Comparison of ENCODE assay signal across 14 cellular contexts in genomic region chr1:25197235-25197930, GRCh38. TPM values are rescaled to one million over a fixed set of nuclear protein-coding genes. Genes with fewer than 3 reads are reported as not detected.
DNase-seq lines count a peak whose midpoint lies in the region; ATAC-seq and TF ChIP-seq lines count a peak whose summit lies in the region.
"Had no signal": no experiment of that assay in that cellular context is flagged by ENCODE, and none has a peak within 500 bp of the region (broad histone marks: within the 10 kb centered on the region; RNA-seq: fewer than 3 reads in every experiment).

No MANE protein-coding gene starts in this region.

- no peaks in the 10 kb centered on the region for H3K36me3 ChIP-seq in Caco-2 (ENCODE audit: control insufficient read depth, insufficient read depth, low read length)
- H3K36me3 ChIP-seq in WERI-Rb-1: no peaks in the 10 kb centered on the region
- H3K36me3 ChIP-seq: cardiac muscle cell, spleen had no signal

- POLR2A ChIA-PET in Caco-2 (lab: Charles Lee): no interaction called here

- intact Hi-C loops in Caco-2 (cut with micrococcal nuclease; ENCODE audit: unreplicated experiment): loop anchor here (10.0 kb wide), 1 partner anchor 163 kb away; no protein-coding TSS in a partner anchor
- intact Hi-C loops in sciatic nerve (cut with DNase I): no loop called here

- H3K36me3 Mint-ChIP-seq in Caco-2 (ENCODE audit: insufficient read depth, unreplicated experiment): no peaks in the 10 kb centered on the region
- H3K36me3 Mint-ChIP-seq in nephron progenitor cell (ENCODE audit: low read depth): no peaks in the 10 kb centered on the region

- 0 out of 2 replicates have a peak overlapping the region, but pooled peaks have one; percentile 17 for H3K27ac ChIP-seq in WERI-Rb-1
- H3K27ac ChIP-seq: cardiac muscle cell, spleen had no signal

- no peak overlapping the region for H3K4me3 Mint-ChIP-seq in Caco-2 (ENCODE audit: unreplicated experiment)
- H3K4me3 Mint-ChIP-seq in nephron progenitor cell: peak overlapping the region; percentile 11
- H3K4me3 Mint-ChIP-seq: activated naive CD4-positive, alpha-beta T cell treated with anti-CD3 and anti-CD28 coated beads for 36 hours had no signal

- CTCF ChIA-PET in Caco-2 (lab: Charles Lee): no interaction called here

- H3K9me3 ChIP-seq in Caco-2 (no peaks in the 10 kb centered on the region), WERI-Rb-1 (ENCODE audit: severe bottlenecking) (no peaks in the 10 kb centered on the region)
- H3K9me3 ChIP-seq: spleen had no signal

- BruUV-seq in Caco-2 (replicated peaks; lab: Mats Ljungman, UMichigan): no TSS peak

- H3K9me3 Mint-ChIP-seq in Caco-2 (ENCODE audit: unreplicated experiment) (no peaks in the 10 kb centered on the region), nephron progenitor cell (peaks cover 9% of the 10 kb centered on the region)
- H3K9me3 Mint-ChIP-seq: activated naive CD4-positive, alpha-beta T cell treated with anti-CD3 and anti-CD28 coated beads for 36 hours had no signal

- DNase-seq in Caco-2 (no peak), NCI-H1105 treated with DMSO at 0.1 percent for 48 hours (lab: John Stamatoyannopoulos, UW) (peak; percentile 47), WERI-Rb-1 (peak; percentile 38), nephron progenitor cell (peak; percentile 81), sciatic nerve (ENCODE audit: low spot score) (no peak)
- DNase-seq in stimulated activated CD4-positive, alpha-beta T cell treated with anti-CD3 and anti-CD28 coated beads, Interleukin-4, amount 100 ng/mL, for 1 hour: no peak
- DNase-seq: activated naive CD4-positive, alpha-beta T cell treated with anti-CD3 and anti-CD28 coated beads for 36 hours; foreskin fibroblast; NCI-H226; occipital lobe; spleen had no signal

- H3K27ac Mint-ChIP-seq in Caco-2 (ENCODE audit: unreplicated experiment) (peak overlapping the region; percentile 66), nephron progenitor cell (peak overlapping the region; percentile 89)
- H3K27ac Mint-ChIP-seq: activated naive CD4-positive, alpha-beta T cell treated with anti-CD3 and anti-CD28 coated beads for 36 hours had no signal

- ATAC-seq in HG02588 (IDR thresholded peaks at IDR 0.05; ENCODE audit: unreplicated experiment) (no peak), sciatic nerve (no peak), SK-N-SH treated with all-trans-retinoic acid at 6 μM for 48 hours (no peak)

- H3K27me3 Mint-ChIP-seq in Caco-2 (ENCODE audit: insufficient read depth, unreplicated experiment) (no peaks in the 10 kb centered on the region), nephron progenitor cell (ENCODE audit: low read depth, poor library complexity) (peaks cover 89% of the 10 kb centered on the region)

- H3K4me1 Mint-ChIP-seq in Caco-2 (ENCODE audit: low read depth, unreplicated experiment) (peaks cover 38% of the 10 kb centered on the region), nephron progenitor cell (peaks cover 65% of the 10 kb centered on the region)

- peaks cover 17% of the 10 kb centered on the region for H3K4me1 ChIP-seq in Caco-2

- H3K4me3 ChIP-seq in Caco-2 (ENCODE audit: low read depth, low read length) (no peak overlapping the region), WERI-Rb-1 (ENCODE audit: low read depth, low read length) (no peak overlapping the region)
- H3K4me3 ChIP-seq: cardiac muscle cell, spleen had no signal

- no peak for TF ChIP-seq CTCF in Caco-2 (IDR thresholded peaks at IDR 0.05; ENCODE audit: insufficient read depth in 1 of 2, low read depth in 1 of 2, low read length in 1 of 2, severe bottlenecking in 1 of 2, unreplicated experiment in 1 of 2)
- TF ChIP-seq CTCF in WERI-Rb-1 (IDR thresholded peaks at IDR 0.05; ENCODE audit: low read depth, low read length): no peak
- TF ChIP-seq CTCF in nephron progenitor cell (IDR thresholded peaks at IDR 0.05): no peak

- H3K27me3 ChIP-seq in Caco-2 (replicated peaks; ENCODE audit: control insufficient read depth, insufficient read depth, low read length) (no peaks in the 10 kb centered on the region), WERI-Rb-1 (ENCODE audit: insufficient read depth, low read depth, severe bottlenecking) (no peaks in the 10 kb centered on the region)
- H3K27me3 ChIP-seq: cardiac muscle cell had no signal

TF ChIP-seq in SK-N-SH treated with all-trans-retinoic acid at 6 μM for 48 hours, 23 proteins besides CTCF, POLR2A, EP300 and RAD21:
- no peak for TF ChIP-seq ZNF8 (CRISPR knock-in tag; IDR thresholded peaks at IDR 0.05)
- TF ChIP-seq PATZ1 (CRISPR knock-in tag; IDR thresholded peaks at IDR 0.05; ENCODE audit: borderline replicate concordance): no peak
- no peak for TF ChIP-seq TOX (CRISPR knock-in tag; IDR thresholded peaks at IDR 0.05; ENCODE audit: borderline replicate concordance)
- no peak for TF ChIP-seq GLIS3 (CRISPR knock-in tag; IDR thresholded peaks at IDR 0.05)
- TF ChIP-seq CSDC2 (CRISPR knock-in tag; IDR thresholded peaks at IDR 0.05): no peak
- no peak for TF ChIP-seq PPARA (CRISPR knock-in tag; IDR thresholded peaks at IDR 0.05; ENCODE audit: borderline replicate concordance)
- no peak for TF ChIP-seq ZNF70 (CRISPR knock-in tag; IDR thresholded peaks at IDR 0.05)
- no peak for TF ChIP-seq ZFP3 (CRISPR knock-in tag; IDR thresholded peaks at IDR 0.05)
- no peak for TF ChIP-seq CREB5 (CRISPR knock-in tag; IDR thresholded peaks at IDR 0.05; ENCODE audit: low read depth)
- TF ChIP-seq SNAI2 (CRISPR knock-in tag; IDR thresholded peaks at IDR 0.05): no peak
- no peak for TF ChIP-seq ZC3H10 (CRISPR knock-in tag; IDR thresholded peaks at IDR 0.05)
- no peak for TF ChIP-seq ZFP30 (CRISPR knock-in tag; IDR thresholded peaks at IDR 0.05)
- no peak for TF ChIP-seq ISL1 (CRISPR knock-in tag; IDR thresholded peaks at IDR 0.05)
- no peak for TF ChIP-seq TSHZ2 (CRISPR knock-in tag; IDR thresholded peaks at IDR 0.05)

RNA-seq across cellular contexts. Expression of gene SYF2, which starts 34.9 kb away (rescaled TPM):
- 31.5 and 32.3 TPM in 2 replicates for total RNA-seq in Caco-2 (2022)
- total RNA-seq in sciatic nerve: 42.3 TPM

RNA-seq across cellular contexts. Expression of gene RSRP1, which starts 49.9 kb away (rescaled TPM):
- total RNA-seq in Caco-2 (2022) (61.1 and 69.8 TPM in 2 replicates), sciatic nerve (144 TPM)

Comparison
In these comparisons a context has a peak if more than half of its experiments do, and no peak if none do; other contexts are left out.
1. DNase-seq: peak in NCI-H1105 treated with DMSO at 0.1 percent for 48 hours (single experiment), WERI-Rb-1 (single experiment) and nephron progenitor cell (single experiment); none in Caco-2 (0 of 2), stimulated activated CD4-positive, alpha-beta T cell treated with anti-CD3 and anti-CD28 coated beads, Interleukin-4, amount 100 ng/mL, for 1 hour (single experiment) and sciatic nerve (single experiment).